Comparison of ENCODE assay signal across 15 cellular contexts in genomic region chr18:50113726-50114125, GRCh38.
DNase-seq lines count a peak whose midpoint lies in the region; TF ChIP-seq lines count a peak whose summit lies in the region.
"Had no signal": no experiment of that assay in that cellular context is flagged by ENCODE, and none has a peak within 500 bp of the region (broad histone marks: within the 10 kb centered on the region; RNA-seq: fewer than 3 reads in every experiment).

No MANE protein-coding gene starts in this region.

- no peaks in the 10 kb centered on the region for H4K20me1 ChIP-seq in PC-9 (ENCODE audit: insufficient read depth)

- CTCF ChIA-PET in PC-9 (lab: Charles Lee) = interaction anchor here (0.6 kb wide), 1 partner anchor 70 kb away, joined by 14 read pairs; no protein-coding TSS in a partner anchor

- peak overlapping the region; percentile 7; the same call in 1 of the 2 replicates for H3K4me2 ChIP-seq in PC-9

- peaks cover 37% of the 10 kb centered on the region for H3K4me1 ChIP-seq in PC-9 (replicated peaks; ENCODE audit: insufficient read depth)

- no peak overlapping the region for H2AFZ ChIP-seq in PC-9

- POLR2A ChIA-PET in PC-9 (lab: Charles Lee; ENCODE audit: unreplicated experiment) = interaction anchor here (0.6 kb wide), 1 partner anchor 45 kb away, joined by 7 read pairs; no protein-coding TSS in a partner anchor

- no TSS peak for BruUV-seq in PC-9 (replicated peaks; lab: Mats Ljungman, UMichigan)

- no peaks in the 10 kb centered on the region for H3K36me3 ChIP-seq in PC-9 (ENCODE audit: low read depth)
- H3K36me3 ChIP-seq: MG63 had no signal

- peaks cover 23% of the 10 kb centered on the region; the same call in 1 of the 2 replicates for H3K79me2 ChIP-seq in PC-9 (ENCODE audit: low read depth)

- peak; percentile 47 for DNase-seq in DMS79 (lab: John Stamatoyannopoulos, UW)
- peak; percentile 44 for DNase-seq in NCI-H128 (lab: John Stamatoyannopoulos, UW; ENCODE audit: unreplicated experiment)
- peak; percentile 44 for DNase-seq in NCI-H2227 treated with DMSO at 0.1 percent for 48 hours (lab: John Stamatoyannopoulos, UW)
- DNase-seq in PC-9 = no peak
- no peak for DNase-seq in middle frontal gyrus (ENCODE audit: extremely low spot score, low spot score)
- DNase-seq in dorsolateral prefrontal cortex = no peak
- DNase-seq in iPS-NIHi11 (ENCODE audit: low spot score) = no peak
- DNase-seq in SKM-1 (lab: John Stamatoyannopoulos, UW; ENCODE audit: unreplicated experiment) = no peak
- DNase-seq: MG63, NCI-H2081, NCI-H446, NCI-H526 treated with DMSO at 0.1 percent for 48 hours, Right ventricle myocardium superior, T-helper 17 cell had no signal

- H3K27me3 ChIP-seq in PC-9 (ENCODE audit: insufficient read depth, low read depth) = no peaks in the 10 kb centered on the region
- H3K27me3 ChIP-seq in dorsolateral prefrontal cortex = peaks cover 0 to 7% (median 0%) of the 10 kb centered on the region in 45 donors
- H3K27me3 ChIP-seq: MG63 had no signal

- H3K9me2 ChIP-seq in PC-9 (ENCODE audit: insufficient read depth) = no peaks in the 10 kb centered on the region

- H3K27ac ChIP-seq in PC-9 = no peak overlapping the region
- H3K27ac ChIP-seq in dorsolateral prefrontal cortex = no peak overlapping the region

- intact Hi-C loops in PC-9 (cut with micrococcal nuclease; ENCODE audit: unreplicated experiment) (loop anchor here (10.0 kb wide), 1 partner anchor 81 kb away; the partner anchor contains the start of gene MYO5B), dorsolateral prefrontal cortex (cut with DNase I) (no loop called here)

- H3K4me3 ChIP-seq in PC-9 = no peak overlapping the region
- H3K4me3 ChIP-seq in dorsolateral prefrontal cortex = no peak overlapping the region
- H3K4me3 ChIP-seq: K562, MG63 had no signal

- no peak for TF ChIP-seq CTCF in PC-9 (conservative IDR thresholded peaks at IDR 0.05)
- TF ChIP-seq CTCF in dorsolateral prefrontal cortex (IDR thresholded peaks at IDR 0.05 in 54 of 56, conservative IDR thresholded peaks at IDR 0.05 in 2 of 56; ENCODE audit: low read depth in 1 of 56, partially characterized antibody in 56 of 56) = no peak

- H3F3A ChIP-seq in PC-9 (ENCODE audit: insufficient read depth, low read depth) = peaks cover 10% of the 10 kb centered on the region; the same call in 1 of the 2 replicates

- no peaks in the 10 kb centered on the region for H3K9me3 ChIP-seq in PC-9 (ENCODE audit: insufficient read depth, low read depth)
- H3K9me3 ChIP-seq: MG63 had no signal

Comparison
In these comparisons a context has a peak if more than half of its experiments do, and no peak if none do; other contexts are left out.
1. DNase-seq: peak in DMS79 (single experiment), NCI-H128 (single experiment) and NCI-H2227 treated with DMSO at 0.1 percent for 48 hours (single experiment); none in PC-9 (0 of 2), middle frontal gyrus (single experiment), dorsolateral prefrontal cortex (0 of 10), iPS-NIHi11 (single experiment) and SKM-1 (single experiment).